ENCODE assay signal across 8 cellular contexts in the genomic region with DNA sequence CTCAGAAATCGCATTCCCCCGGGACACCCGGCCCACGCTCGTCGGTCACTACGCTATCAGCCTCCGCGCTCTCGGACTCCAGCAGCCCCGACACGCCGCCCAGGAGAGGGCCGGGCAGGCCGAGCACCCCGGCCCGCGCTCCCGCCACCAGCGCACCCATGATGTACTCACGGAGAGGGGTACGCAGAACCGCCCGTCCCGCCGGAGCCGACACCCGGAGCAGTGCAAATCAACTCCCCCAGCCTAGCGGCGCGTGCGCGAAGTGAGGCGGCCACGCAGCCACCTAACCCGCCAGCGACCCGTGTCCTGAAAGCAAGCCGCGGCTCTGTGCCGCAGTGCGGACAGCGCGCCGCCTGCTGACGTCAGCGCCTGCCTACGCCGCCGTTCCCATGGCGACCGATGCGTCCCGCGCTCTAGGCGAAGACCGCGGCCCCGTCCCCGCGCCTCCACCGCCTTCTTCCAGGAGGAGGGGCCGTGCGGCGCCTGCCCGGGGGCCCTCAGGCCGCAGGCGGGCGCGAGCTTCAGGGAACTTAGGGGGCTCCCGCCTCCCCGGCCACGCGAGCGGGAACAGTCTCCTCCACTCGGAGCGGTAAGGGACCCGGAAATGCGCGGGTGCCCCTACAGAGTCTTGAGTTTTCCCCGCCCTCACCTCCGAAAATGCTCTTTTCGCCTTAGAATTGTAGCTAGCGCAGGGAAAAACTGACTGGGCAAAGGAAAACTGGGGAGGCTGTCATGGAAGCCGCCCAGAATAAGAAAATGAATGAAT. TPM values are rescaled to one million over a fixed set of nuclear protein-coding genes. Genes with fewer than 3 reads are reported as not detected.
DNase-seq lines count a peak whose midpoint lies in the region; ATAC-seq, FAIRE-seq and TF ChIP-seq lines count a peak whose summit lies in the region.

A gene (minus strand): TSS at position 329 of the 766 bp plus-strand sequence. CDS start 5,503 bp downstream, outside the sequence.

- H3K4me3 ChIP-seq in coronary artery = peak within 1 kb of the TSS; percentile 98

- peak; percentile 52 to 95 (median 90) for DNase-seq in C1 segment of cervical spinal cord (lab: John Stamatoyannopoulos, UW)
- DNase-seq in GM19239 (ENCODE audit: insufficient read length, low spot score) = peak; percentile 76
- DNase-seq in NCI-H524 treated with DMSO at 0.1 percent for 48 hours (lab: John Stamatoyannopoulos, UW) = peak; percentile 55
- peak; percentile 93 for DNase-seq in activated CD4-positive, alpha-beta T cell treated with anti-CD3 and anti-CD28 coated beads for 48 hours
- DNase-seq in coronary artery (ENCODE audit: low spot score) = peak; percentile 98
- peak; percentile 97 for DNase-seq in left lobe of liver (ENCODE audit: low spot score)
- DNase-seq in stimulated activated CD4-positive, alpha-beta T cell treated with anti-CD3 and anti-CD28 coated beads, Interleukin-2, amount 100 ng/mL, for 4 hours (ENCODE audit: low read depth) = peak; percentile 80

- FAIRE-seq in GM19239 (lab: Jason Lieb, UNC) = peak; percentile 94

- no peak for TF ChIP-seq CTCF in coronary artery (IDR thresholded peaks at IDR 0.05)

- ATAC-seq in HG03439 (IDR thresholded peaks at IDR 0.05; ENCODE audit: unreplicated experiment) (peak; percentile 94), left lobe of liver (peak; percentile 93)

- H3K27ac ChIP-seq in coronary artery = peak within 1 kb of the TSS; percentile 96 to 98

RNA-seq across cellular contexts. Expression of the gene that starts here (rescaled TPM):
- 10.2 TPM for total RNA-seq in left lobe of liver

Comparison
In these comparisons a context has a peak if more than half of its experiments do, and no peak if none do; other contexts are left out.
1. Peak in every context shown above with its lines: DNase-seq, ATAC-seq, H3K4me3 ChIP-seq and H3K27ac ChIP-seq.